In genomic region chr5:140175367-140176027, GRCh38 we compare ENCODE assay signal across 2 cellular contexts.
A peak's percentile ranks its signal among the peaks of the same experiment; 100 is the strongest.
TF ChIP-seq lines count a peak whose summit lies in the region.

No MANE protein-coding gene starts in this region.

TF ChIP-seq in HCT116, 20 proteins besides CTCF, POLR2A, EP300 and RAD21:
- TF ChIP-seq EGR1 (IDR thresholded peaks at IDR 0.05; ENCODE audit: low read depth) (no peak), YY1 (IDR thresholded peaks at IDR 0.05; ENCODE audit: extremely low read depth, insufficient replicate concordance, low read depth, low read length) (no peak), ZFX (IDR thresholded peaks at IDR 0.05) (0 out of 2 replicates have a peak, but pooled peaks have one; percentile 23), CBX3 (IDR thresholded peaks at IDR 0.05; ENCODE audit: low read depth) (no peak)
TF ChIP-seq in HCT116: peak in this region for 1.

TF ChIP-seq in K562, 482 proteins besides CTCF, POLR2A, EP300 and RAD21 (continues in another document):
- no peak for TF ChIP-seq HOXB6 (CRISPR knock-in tag; IDR thresholded peaks at IDR 0.05; ENCODE audit: borderline replicate concordance)
- no peak for TF ChIP-seq PURB (CRISPR knock-in tag; IDR thresholded peaks at IDR 0.05; ENCODE audit: low read depth)
- no peak for TF ChIP-seq SIX5 (IDR thresholded peaks at IDR 0.05; ENCODE audit: borderline replicate concordance in 1 of 2, insufficient read depth in 1 of 2, low read depth in 1 of 2, low read length in 2 of 2)
- TF ChIP-seq TAF9B (IDR thresholded peaks at IDR 0.05; ENCODE audit: partially characterized antibody): no peak
- 0 out of 2 replicates have a peak, but pooled peaks have one; percentile 11 for TF ChIP-seq TCF3 (CRISPR knock-in tag; IDR thresholded peaks at IDR 0.05)
- TF ChIP-seq, protein P1, sequence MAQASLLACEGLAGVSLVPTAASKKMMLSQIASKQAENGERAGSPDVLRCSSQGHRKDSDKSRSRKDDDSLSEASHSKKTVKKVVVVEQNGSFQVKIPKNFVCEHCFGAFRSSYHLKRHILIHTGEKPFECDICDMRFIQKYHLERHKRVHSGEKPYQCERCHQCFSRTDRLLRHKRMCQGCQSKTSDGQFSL (CRISPR knock-in tag; IDR thresholded peaks at IDR 0.05): no peak
- TF ChIP-seq, protein P1 (tag; IDR thresholded peaks at IDR 0.05): no peak
- TF ChIP-seq GATA2 (CRISPR knock-in tag; IDR thresholded peaks at IDR 0.05): no peak
- peak; percentile 71 for TF ChIP-seq GABPA (tag; conservative IDR thresholded peaks at IDR 0.05; ENCODE audit: low read depth)
- no peak for TF ChIP-seq CTBP1 (IDR thresholded peaks at IDR 0.05; ENCODE audit: borderline replicate concordance)
- TF ChIP-seq MXD1 (CRISPR knock-in tag; IDR thresholded peaks at IDR 0.05; ENCODE audit: borderline replicate concordance, poor library complexity, severe bottlenecking): no peak
- TF ChIP-seq CC2D1A (IDR thresholded peaks at IDR 0.05): peak; percentile 76
- TF ChIP-seq ZNF239 (CRISPR knock-in tag; IDR thresholded peaks at IDR 0.05): no peak
- no peak for TF ChIP-seq ZKSCAN8 (CRISPR knock-in tag; IDR thresholded peaks at IDR 0.05)
- no peak for TF ChIP-seq ZC3H11A (IDR thresholded peaks at IDR 0.05; ENCODE audit: low read depth, low read length)
- no peak for TF ChIP-seq NCOA4 (IDR thresholded peaks at IDR 0.05; ENCODE audit: partially characterized antibody)
- no peak for TF ChIP-seq ZNF311 (CRISPR knock-in tag; IDR thresholded peaks at IDR 0.05)
- TF ChIP-seq, protein P2, sequence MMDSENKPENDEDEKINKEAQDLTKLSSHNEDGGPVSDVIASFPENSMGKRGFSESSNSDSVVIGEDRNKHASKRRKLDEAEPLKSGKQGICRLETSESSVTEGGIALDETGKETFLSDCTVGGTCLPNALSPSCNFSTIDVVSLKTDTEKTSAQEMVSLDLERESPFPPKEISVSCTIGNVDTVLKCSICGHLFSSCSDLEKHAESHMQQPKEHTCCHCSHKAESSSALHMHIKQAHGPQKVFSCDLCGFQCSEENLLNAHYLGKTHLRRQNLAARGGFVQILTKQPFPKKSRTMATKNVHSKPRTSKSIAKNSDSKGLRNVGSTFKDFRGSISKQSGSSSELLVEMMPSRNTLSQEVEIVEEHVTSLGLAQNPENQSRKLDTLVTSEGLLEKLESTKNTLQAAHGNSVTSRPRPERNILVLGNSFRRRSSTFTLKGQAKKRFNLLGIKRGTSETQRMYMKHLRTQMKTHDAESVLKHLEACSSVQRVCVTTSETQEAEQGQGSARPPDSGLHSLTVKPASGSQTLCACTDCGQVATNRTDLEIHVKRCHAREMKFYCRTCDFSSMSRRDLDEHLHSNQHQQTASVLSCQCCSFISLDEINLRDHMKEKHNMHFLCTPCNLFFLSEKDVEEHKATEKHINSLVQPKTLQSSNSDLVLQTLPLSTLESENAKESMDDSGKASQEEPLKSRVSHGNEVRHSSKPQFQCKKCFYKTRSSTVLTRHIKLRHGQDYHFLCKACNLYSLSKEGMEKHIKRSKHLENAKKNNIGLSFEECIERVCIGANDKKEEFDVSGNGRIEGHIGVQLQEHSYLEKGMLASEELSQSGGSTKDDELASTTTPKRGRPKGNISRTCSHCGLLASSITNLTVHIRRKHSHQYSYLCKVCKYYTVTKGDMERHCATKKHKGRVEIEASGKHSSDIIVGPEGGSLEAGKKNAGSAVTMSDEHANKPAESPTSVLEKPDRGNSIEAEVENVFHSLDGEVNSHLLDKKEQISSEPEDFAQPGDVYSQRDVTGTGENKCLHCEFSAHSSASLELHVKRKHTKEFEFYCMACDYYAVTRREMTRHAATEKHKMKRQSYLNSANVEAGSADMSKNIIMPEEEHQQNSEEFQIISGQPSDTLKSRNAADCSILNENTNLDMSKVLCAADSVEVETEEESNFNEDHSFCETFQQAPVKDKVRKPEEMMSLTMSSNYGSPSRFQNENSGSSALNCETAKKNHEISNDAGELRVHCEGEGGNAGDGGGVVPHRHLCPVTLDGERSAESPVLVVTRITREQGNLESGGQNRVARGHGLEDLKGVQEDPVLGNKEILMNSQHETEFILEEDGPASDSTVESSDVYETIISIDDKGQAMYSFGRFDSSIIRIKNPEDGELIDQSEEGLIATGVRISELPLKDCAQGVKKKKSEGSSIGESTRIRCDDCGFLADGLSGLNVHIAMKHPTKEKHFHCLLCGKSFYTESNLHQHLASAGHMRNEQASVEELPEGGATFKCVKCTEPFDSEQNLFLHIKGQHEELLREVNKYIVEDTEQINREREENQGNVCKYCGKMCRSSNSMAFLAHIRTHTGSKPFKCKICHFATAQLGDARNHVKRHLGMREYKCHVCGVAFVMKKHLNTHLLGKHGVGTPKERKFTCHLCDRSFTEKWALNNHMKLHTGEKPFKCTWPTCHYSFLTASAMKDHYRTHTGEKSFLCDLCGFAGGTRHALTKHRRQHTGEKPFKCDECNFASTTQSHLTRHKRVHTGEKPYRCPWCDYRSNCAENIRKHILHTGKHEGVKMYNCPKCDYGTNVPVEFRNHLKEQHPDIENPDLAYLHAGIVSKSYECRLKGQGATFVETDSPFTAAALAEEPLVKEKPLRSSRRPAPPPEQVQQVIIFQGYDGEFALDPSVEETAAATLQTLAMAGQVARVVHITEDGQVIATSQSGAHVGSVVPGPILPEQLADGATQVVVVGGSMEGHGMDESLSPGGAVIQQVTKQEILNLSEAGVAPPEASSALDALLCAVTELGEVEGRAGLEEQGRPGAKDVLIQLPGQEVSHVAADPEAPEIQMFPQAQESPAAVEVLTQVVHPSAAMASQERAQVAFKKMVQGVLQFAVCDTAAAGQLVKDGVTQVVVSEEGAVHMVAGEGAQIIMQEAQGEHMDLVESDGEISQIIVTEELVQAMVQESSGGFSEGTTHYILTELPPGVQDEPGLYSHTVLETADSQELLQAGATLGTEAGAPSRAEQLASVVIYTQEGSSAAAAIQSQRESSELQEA (IDR thresholded peaks at IDR 0.05; ENCODE audit: low read depth): 0 out of 2 replicates have a peak, but pooled peaks have one; percentile 11
- TF ChIP-seq, protein P3, sequence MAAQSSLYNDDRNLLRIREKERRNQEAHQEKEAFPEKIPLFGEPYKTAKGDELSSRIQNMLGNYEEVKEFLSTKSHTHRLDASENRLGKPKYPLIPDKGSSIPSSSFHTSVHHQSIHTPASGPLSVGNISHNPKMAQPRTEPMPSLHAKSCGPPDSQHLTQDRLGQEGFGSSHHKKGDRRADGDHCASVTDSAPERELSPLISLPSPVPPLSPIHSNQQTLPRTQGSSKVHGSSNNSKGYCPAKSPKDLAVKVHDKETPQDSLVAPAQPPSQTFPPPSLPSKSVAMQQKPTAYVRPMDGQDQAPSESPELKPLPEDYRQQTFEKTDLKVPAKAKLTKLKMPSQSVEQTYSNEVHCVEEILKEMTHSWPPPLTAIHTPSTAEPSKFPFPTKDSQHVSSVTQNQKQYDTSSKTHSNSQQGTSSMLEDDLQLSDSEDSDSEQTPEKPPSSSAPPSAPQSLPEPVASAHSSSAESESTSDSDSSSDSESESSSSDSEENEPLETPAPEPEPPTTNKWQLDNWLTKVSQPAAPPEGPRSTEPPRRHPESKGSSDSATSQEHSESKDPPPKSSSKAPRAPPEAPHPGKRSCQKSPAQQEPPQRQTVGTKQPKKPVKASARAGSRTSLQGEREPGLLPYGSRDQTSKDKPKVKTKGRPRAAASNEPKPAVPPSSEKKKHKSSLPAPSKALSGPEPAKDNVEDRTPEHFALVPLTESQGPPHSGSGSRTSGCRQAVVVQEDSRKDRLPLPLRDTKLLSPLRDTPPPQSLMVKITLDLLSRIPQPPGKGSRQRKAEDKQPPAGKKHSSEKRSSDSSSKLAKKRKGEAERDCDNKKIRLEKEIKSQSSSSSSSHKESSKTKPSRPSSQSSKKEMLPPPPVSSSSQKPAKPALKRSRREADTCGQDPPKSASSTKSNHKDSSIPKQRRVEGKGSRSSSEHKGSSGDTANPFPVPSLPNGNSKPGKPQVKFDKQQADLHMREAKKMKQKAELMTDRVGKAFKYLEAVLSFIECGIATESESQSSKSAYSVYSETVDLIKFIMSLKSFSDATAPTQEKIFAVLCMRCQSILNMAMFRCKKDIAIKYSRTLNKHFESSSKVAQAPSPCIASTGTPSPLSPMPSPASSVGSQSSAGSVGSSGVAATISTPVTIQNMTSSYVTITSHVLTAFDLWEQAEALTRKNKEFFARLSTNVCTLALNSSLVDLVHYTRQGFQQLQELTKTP (IDR thresholded peaks at IDR 0.05; ENCODE audit: low read depth in 1 of 2, partially characterized antibody in 2 of 2): peak in 1 of 2 experiments; percentile 79
- TF ChIP-seq RFX7 (CRISPR knock-in tag; IDR thresholded peaks at IDR 0.05): no peak
- no peak for TF ChIP-seq SP2 (IDR thresholded peaks at IDR 0.05; ENCODE audit: extremely low read depth, low read depth, low read length, poor library complexity, severe bottlenecking)
- TF ChIP-seq FOXP1 (CRISPR knock-in tag; IDR thresholded peaks at IDR 0.05): 0 out of 2 replicates have a peak, but pooled peaks have one; percentile 19
- no peak for TF ChIP-seq NRF1 (conservative IDR thresholded peaks at IDR 0.05 in 1 of 2, IDR thresholded peaks at IDR 0.05 in 1 of 2)
- TF ChIP-seq SREBF2 (CRISPR knock-in tag; IDR thresholded peaks at IDR 0.05): no peak
- no peak for TF ChIP-seq ZNF232 (CRISPR knock-in tag; IDR thresholded peaks at IDR 0.05)
- TF ChIP-seq FOXA1 (IDR thresholded peaks at IDR 0.05; ENCODE audit: borderline replicate concordance): no peak
- 0 out of 4 replicates have a peak, but pooled peaks of 1 of the 2 experiments have one; percentile 31 for TF ChIP-seq FOXA3 (CRISPR knock-in tag; conservative IDR thresholded peaks at IDR 0.05 in 1 of 2, IDR thresholded peaks at IDR 0.05 in 1 of 2)
- no peak for TF ChIP-seq LARP7 (IDR thresholded peaks at IDR 0.05)
- TF ChIP-seq UBTF (IDR thresholded peaks at IDR 0.05; ENCODE audit: borderline replicate concordance in 1 of 2, low read depth in 2 of 2, low read length in 2 of 2): peak; percentile 86 to 91; a peak in 3 of 4 replicates
- TF ChIP-seq, protein P4, sequence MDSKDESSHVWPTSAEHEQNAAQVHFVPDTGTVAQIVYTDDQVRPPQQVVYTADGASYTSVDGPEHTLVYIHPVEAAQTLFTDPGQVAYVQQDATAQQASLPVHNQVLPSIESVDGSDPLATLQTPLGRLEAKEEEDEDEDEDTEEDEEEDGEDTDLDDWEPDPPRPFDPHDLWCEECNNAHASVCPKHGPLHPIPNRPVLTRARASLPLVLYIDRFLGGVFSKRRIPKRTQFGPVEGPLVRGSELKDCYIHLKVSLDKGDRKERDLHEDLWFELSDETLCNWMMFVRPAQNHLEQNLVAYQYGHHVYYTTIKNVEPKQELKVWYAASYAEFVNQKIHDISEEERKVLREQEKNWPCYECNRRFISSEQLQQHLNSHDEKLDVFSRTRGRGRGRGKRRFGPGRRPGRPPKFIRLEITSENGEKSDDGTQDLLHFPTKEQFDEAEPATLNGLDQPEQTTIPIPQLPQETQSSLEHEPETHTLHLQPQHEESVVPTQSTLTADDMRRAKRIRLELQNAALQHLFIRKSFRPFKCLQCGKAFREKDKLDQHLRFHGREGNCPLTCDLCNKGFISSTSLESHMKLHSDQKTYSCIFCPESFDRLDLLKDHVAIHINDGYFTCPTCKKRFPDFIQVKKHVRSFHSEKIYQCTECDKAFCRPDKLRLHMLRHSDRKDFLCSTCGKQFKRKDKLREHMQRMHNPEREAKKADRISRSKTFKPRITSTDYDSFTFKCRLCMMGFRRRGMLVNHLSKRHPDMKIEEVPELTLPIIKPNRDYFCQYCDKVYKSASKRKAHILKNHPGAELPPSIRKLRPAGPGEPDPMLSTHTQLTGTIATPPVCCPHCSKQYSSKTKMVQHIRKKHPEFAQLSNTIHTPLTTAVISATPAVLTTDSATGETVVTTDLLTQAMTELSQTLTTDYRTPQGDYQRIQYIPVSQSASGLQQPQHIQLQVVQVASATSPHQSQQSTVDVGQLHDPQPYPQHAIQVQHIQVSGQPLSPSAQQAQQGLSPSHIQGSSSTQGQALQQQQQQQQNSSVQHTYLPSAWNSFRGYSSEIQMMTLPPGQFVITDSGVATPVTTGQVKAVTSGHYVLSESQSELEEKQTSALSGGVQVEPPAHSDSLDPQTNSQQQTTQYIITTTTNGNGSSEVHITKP (IDR thresholded peaks at IDR 0.05; ENCODE audit: partially characterized antibody): peak; percentile 59
- peak; percentile 73 for TF ChIP-seq C11orf30 (IDR thresholded peaks at IDR 0.05; ENCODE audit: low read depth)
- 0 out of 2 replicates have a peak, but pooled peaks have one; percentile 89 for TF ChIP-seq RBM34 (IDR thresholded peaks at IDR 0.05; ENCODE audit: borderline replicate concordance, insufficient read depth, low read length)
- TF ChIP-seq, protein P5, sequence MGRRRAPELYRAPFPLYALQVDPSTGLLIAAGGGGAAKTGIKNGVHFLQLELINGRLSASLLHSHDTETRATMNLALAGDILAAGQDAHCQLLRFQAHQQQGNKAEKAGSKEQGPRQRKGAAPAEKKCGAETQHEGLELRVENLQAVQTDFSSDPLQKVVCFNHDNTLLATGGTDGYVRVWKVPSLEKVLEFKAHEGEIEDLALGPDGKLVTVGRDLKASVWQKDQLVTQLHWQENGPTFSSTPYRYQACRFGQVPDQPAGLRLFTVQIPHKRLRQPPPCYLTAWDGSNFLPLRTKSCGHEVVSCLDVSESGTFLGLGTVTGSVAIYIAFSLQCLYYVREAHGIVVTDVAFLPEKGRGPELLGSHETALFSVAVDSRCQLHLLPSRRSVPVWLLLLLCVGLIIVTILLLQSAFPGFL (CRISPR knock-in tag; IDR thresholded peaks at IDR 0.05): no peak
- no peak; the same call in 1 of the 2 replicates for TF ChIP-seq HLTF (IDR thresholded peaks at IDR 0.05)
- no peak for TF ChIP-seq ZNF143 (CRISPR knock-in tag; IDR thresholded peaks at IDR 0.05)
- TF ChIP-seq ILK (tag; IDR thresholded peaks at IDR 0.05; ENCODE audit: borderline replicate concordance, low read depth): no peak
- no peak for TF ChIP-seq RAD51 (IDR thresholded peaks at IDR 0.05; ENCODE audit: borderline replicate concordance, low read depth)
- TF ChIP-seq PHF20 (IDR thresholded peaks at IDR 0.05; ENCODE audit: partially characterized antibody): peak; percentile 29
- peak; percentile 38 for TF ChIP-seq SAP30 (IDR thresholded peaks at IDR 0.05; ENCODE audit: borderline replicate concordance, insufficient read depth, low read depth, low read length, poor library complexity, severe bottlenecking)
- TF ChIP-seq ZEB2 (IDR thresholded peaks at IDR 0.05): peak; percentile 79
